In genomic region chr21:32314806-32315205, GRCh38 we compare ENCODE assay signal across 11 cellular contexts. TPM values are rescaled to one million over a fixed set of nuclear protein-coding genes. Genes with fewer than 3 reads are reported as not detected.
"Had no signal": no experiment of that assay in that cellular context is flagged by ENCODE, and none has a peak within 500 bp of the region (broad histone marks: within the 10 kb centered on the region; RNA-seq: fewer than 3 reads in every experiment).

No MANE protein-coding gene starts in this region.

- H3K9ac ChIP-seq: GM23248 had no signal

- FAIRE-seq: K562 had no signal

- DNase-seq: GM23248, GOT3, H7, HFFc6, IMR-90, KG1 had no signal

- H3K4me3 ChIP-seq: GM23248, HAP-1, K562 had no signal

- H3K27ac ChIP-seq: GM23248, HL-60 had no signal

- H3K9me3 ChIP-seq: HAP-1 had no signal

- H3K4me1 ChIP-seq: HAP-1 had no signal

- H2AFZ ChIP-seq: GM23248 had no signal

- ATAC-seq: HCT116, K562 had no signal

RNA-seq across cellular contexts. Expression of gene MRAP, which starts 16.2 kb away (rescaled TPM):
- total RNA-seq: GM23248, H4, H7, HFFc6, IMR-90, K562 had no signal
- polyA plus RNA-seq: GM23248, IMR-90 had no signal
